ENCODE assay signal across 8 cellular contexts in the genomic region with DNA sequence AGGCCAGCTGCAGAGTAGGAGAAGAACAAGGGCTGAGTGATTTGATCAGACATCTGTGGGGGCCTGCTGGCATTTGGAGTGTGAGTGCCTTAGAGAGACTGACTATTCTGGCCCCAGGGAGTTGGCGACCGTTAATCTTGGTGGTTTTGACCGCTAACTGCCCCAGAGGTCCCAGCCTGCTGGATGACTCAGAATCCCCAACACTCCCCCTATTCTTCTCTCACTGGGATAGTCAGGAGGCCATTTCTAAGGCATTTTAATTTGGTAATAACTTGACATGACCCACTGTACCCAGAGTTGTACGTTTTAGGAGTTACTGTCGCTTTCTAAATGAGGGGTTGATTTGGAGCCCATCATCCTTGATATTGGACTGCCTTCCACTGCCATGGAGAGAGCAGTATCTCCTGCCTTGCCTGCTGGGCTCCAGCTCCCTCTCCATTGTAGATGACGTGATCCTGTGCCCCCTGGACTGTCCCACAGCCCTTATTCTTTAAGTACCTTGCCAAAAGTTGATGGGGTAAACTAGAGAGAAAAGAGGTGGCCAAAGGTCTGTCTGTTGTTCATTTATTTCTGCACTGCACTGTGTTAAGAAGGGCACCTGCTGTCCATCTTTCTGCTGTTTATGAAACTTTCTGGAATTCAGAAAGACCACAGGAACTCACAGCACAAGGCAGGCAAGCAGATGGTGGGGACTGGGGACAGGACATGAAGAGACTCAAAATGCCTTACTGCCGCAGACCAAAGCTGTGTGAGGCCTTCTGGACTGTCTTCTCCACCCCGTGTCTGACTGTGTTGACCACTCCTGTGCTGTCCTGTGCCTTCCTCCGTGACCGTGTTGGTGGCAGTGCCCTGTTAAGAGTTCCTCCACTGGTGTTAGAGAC.
A peak's percentile ranks its signal among the peaks of the same experiment; 100 is the strongest.
DNase-seq lines count a peak whose midpoint lies in the region; ATAC-seq and TF ChIP-seq lines count a peak whose summit lies in the region.

No MANE protein-coding gene starts in this region.

- TF ChIP-seq EP300 in Ishikawa (IDR thresholded peaks at IDR 0.05; ENCODE audit: borderline replicate concordance), result peak; percentile 67; the same call in 1 of the 2 replicates

- intact Hi-C loops in CD14-positive monocyte (cut with micrococcal nuclease), result loop anchor here in 1 of 2 donors (10.0 kb wide), 1 partner anchor 51 kb away; no protein-coding TSS in a partner anchor
- intact Hi-C loops in activated T-helper 2 cell treated with anti-CD3 and anti-CD28 coated beads, Interferon-gamma antibody, Interleukin-2, Interleukin-4, amounts not matched to agents 10 μg/mL and 5 μg/mL and 100 μg/mL, durations not matched to agents 14 hours and 24 hours and 36 hours (cut with micrococcal nuclease), result no loop called here
- intact Hi-C loops in aorta (cut with DNase I), result no loop called here

- H3K4me1 Mint-ChIP-seq in CD14-positive monocyte, result peaks cover 87% of the 10 kb centered on the region
- H3K4me1 Mint-ChIP-seq in activated T-helper 2 cell treated with anti-CD3 and anti-CD28 coated beads, Interferon-gamma antibody, Interleukin-2, Interleukin-4, amounts not matched to agents 10 μg/mL and 5 μg/mL and 100 μg/mL, durations not matched to agents 14 hours and 24 hours and 36 hours (ENCODE audit: low read depth), result peaks cover 50% of the 10 kb centered on the region

- peaks cover 0 to 8% (median 0%) of the 10 kb centered on the region in 3 donors for H3K27me3 Mint-ChIP-seq in CD14-positive monocyte (ENCODE audit: low read depth in 3 of 3)
- no peaks in the 10 kb centered on the region for H3K27me3 Mint-ChIP-seq in activated T-helper 2 cell treated with anti-CD3 and anti-CD28 coated beads, Interferon-gamma antibody, Interleukin-2, Interleukin-4, amounts not matched to agents 10 μg/mL and 5 μg/mL and 100 μg/mL, durations not matched to agents 14 hours and 24 hours and 36 hours (ENCODE audit: low read depth)

- WGBS in aorta, 2 donors, result 88 to 91% methylated on average over 10 of the region's 10 CpGs

- no peak for TF ChIP-seq RAD21 in Ishikawa (IDR thresholded peaks at IDR 0.05; ENCODE audit: low read depth)

- peak overlapping the region in 1 of 2 donors; percentile 83 for H3K4me3 Mint-ChIP-seq in CD14-positive monocyte
- no peak overlapping the region for H3K4me3 Mint-ChIP-seq in activated T-helper 2 cell treated with anti-CD3 and anti-CD28 coated beads, Interferon-gamma antibody, Interleukin-2, Interleukin-4, amounts not matched to agents 10 μg/mL and 5 μg/mL and 100 μg/mL, durations not matched to agents 14 hours and 24 hours and 36 hours (ENCODE audit: low read depth)

- peaks cover 14 to 15% of the 10 kb centered on the region in 2 donors for H3K36me3 Mint-ChIP-seq in CD14-positive monocyte
- H3K36me3 Mint-ChIP-seq in activated T-helper 2 cell treated with anti-CD3 and anti-CD28 coated beads, Interferon-gamma antibody, Interleukin-2, Interleukin-4, amounts not matched to agents 10 μg/mL and 5 μg/mL and 100 μg/mL, durations not matched to agents 14 hours and 24 hours and 36 hours (ENCODE audit: low read depth), result peaks cover 24% of the 10 kb centered on the region

- no peak for TF ChIP-seq CTCF in CD14-positive monocyte (IDR thresholded peaks at IDR 0.05)

- 0 out of 2 replicates have a peak overlapping the region, but pooled peaks have one; percentile 4 for H3K9ac ChIP-seq in iPS-20b (ENCODE audit: low read depth, low read length)

- H3K4me3 ChIP-seq in iPS-20b (ENCODE audit: low read length) (no peak overlapping the region), aorta (ENCODE audit: low read length in 2 of 2) (no peak overlapping the region)

- peak; percentile 64 for ATAC-seq in aorta (ENCODE audit: low FRiP score)
- no peak for ATAC-seq in GM18861 (IDR thresholded peaks at IDR 0.05; ENCODE audit: unreplicated experiment)
- no peak for ATAC-seq in HG03520 (IDR thresholded peaks at IDR 0.05; ENCODE audit: unreplicated experiment)

- peak overlapping the region; percentile 45 for H3K27ac ChIP-seq in iPS-20b (ENCODE audit: low read length)
- no peak overlapping the region for H3K27ac ChIP-seq in aorta (ENCODE audit: low read depth in 1 of 2, low read length in 2 of 2)

- H3K27me3 ChIP-seq in iPS-20b (ENCODE audit: insufficient read depth, low read length) (no peaks in the 10 kb centered on the region), aorta (ENCODE audit: control insufficient read depth in 1 of 2, insufficient read depth in 2 of 2, low read length in 1 of 2) (no peaks in the 10 kb centered on the region)

- peaks cover 0 to 3% (median 0%) of the 10 kb centered on the region in 7 donors for H3K9me3 Mint-ChIP-seq in CD14-positive monocyte
- no peaks in the 10 kb centered on the region for H3K9me3 Mint-ChIP-seq in activated T-helper 2 cell treated with anti-CD3 and anti-CD28 coated beads, Interferon-gamma antibody, Interleukin-2, Interleukin-4, amounts not matched to agents 10 μg/mL and 5 μg/mL and 100 μg/mL, durations not matched to agents 14 hours and 24 hours and 36 hours

- H3K9me3 ChIP-seq in iPS-20b (ENCODE audit: insufficient read depth, low read depth, low read length), result no peaks in the 10 kb centered on the region
- no peaks in the 10 kb centered on the region for H3K9me3 ChIP-seq in aorta (ENCODE audit: control insufficient read depth, low read length)

- 0 out of 2 replicates have a peak, but pooled peaks cover 4% of the 10 kb centered on the region for H3K36me3 ChIP-seq in iPS-20b (ENCODE audit: insufficient read depth, low read depth, low read length)
- peaks cover 0 to 4% of the 10 kb centered on the region in 2 donors for H3K36me3 ChIP-seq in aorta (ENCODE audit: control insufficient read depth in 1 of 2, insufficient read depth in 2 of 2, low read length in 1 of 2)

- no peak for DNase-seq in CD14-positive monocyte (ENCODE audit: low spot score)
- no peak for DNase-seq in activated T-helper 2 cell treated with anti-CD3 and anti-CD28 coated beads, Interferon-gamma antibody, Interleukin-2, Interleukin-4, amounts not matched to agents 10 μg/mL and 5 μg/mL and 100 μg/mL, durations not matched to agents 14 hours and 24 hours and 36 hours (ENCODE audit: low spot score)
- peak in 1 of 2 donors; percentile 57 for DNase-seq in aorta
- no peak for DNase-seq in central memory CD4-positive, alpha-beta T cell

- peak overlapping the region in 6 of 7 donors; percentile 87 to 94 (median 93) for H3K27ac Mint-ChIP-seq in CD14-positive monocyte
- peak overlapping the region; percentile 48 for H3K27ac Mint-ChIP-seq in activated T-helper 2 cell treated with anti-CD3 and anti-CD28 coated beads, Interferon-gamma antibody, Interleukin-2, Interleukin-4, amounts not matched to agents 10 μg/mL and 5 μg/mL and 100 μg/mL, durations not matched to agents 14 hours and 24 hours and 36 hours

- H3K4me1 ChIP-seq in iPS-20b (ENCODE audit: insufficient read depth, low read length) (peaks cover 34% of the 10 kb centered on the region), aorta (ENCODE audit: control insufficient read depth in 1 of 2, insufficient read depth in 2 of 2, low read length in 2 of 2) (no peaks in the 10 kb centered on the region)

TF ChIP-seq in Ishikawa, 13 proteins besides CTCF, POLR2A, EP300 and RAD21:
- TF ChIP-seq CREB1 (IDR thresholded peaks at IDR 0.05; ENCODE audit: low read depth) (no peak), NFIC (IDR thresholded peaks at IDR 0.05) (peak; percentile 44; the same call in 1 of the 2 replicates), FOXM1 (IDR thresholded peaks at IDR 0.05; ENCODE audit: borderline replicate concordance, low read depth) (no peak), TCF12 (IDR thresholded peaks at IDR 0.05; ENCODE audit: low read depth) (peak; percentile 65; the same call in 1 of the 2 replicates), YY1 (IDR thresholded peaks at IDR 0.05; ENCODE audit: low read depth) (no peak), CEBPB (IDR thresholded peaks at IDR 0.05) (no peak), TAF1 (IDR thresholded peaks at IDR 0.05; ENCODE audit: low read depth) (no peak)
- TF ChIP-seq, protein P1, sequence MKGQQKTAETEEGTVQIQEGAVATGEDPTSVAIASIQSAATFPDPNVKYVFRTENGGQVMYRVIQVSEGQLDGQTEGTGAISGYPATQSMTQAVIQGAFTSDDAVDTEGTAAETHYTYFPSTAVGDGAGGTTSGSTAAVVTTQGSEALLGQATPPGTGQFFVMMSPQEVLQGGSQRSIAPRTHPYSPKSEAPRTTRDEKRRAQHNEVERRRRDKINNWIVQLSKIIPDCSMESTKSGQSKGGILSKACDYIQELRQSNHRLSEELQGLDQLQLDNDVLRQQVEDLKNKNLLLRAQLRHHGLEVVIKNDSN (IDR thresholded peaks at IDR 0.05), result no peak
TF ChIP-seq in Ishikawa: peak in this region for 2.
